Comparison of ENCODE assay signal across 16 cellular contexts in the genomic region with DNA sequence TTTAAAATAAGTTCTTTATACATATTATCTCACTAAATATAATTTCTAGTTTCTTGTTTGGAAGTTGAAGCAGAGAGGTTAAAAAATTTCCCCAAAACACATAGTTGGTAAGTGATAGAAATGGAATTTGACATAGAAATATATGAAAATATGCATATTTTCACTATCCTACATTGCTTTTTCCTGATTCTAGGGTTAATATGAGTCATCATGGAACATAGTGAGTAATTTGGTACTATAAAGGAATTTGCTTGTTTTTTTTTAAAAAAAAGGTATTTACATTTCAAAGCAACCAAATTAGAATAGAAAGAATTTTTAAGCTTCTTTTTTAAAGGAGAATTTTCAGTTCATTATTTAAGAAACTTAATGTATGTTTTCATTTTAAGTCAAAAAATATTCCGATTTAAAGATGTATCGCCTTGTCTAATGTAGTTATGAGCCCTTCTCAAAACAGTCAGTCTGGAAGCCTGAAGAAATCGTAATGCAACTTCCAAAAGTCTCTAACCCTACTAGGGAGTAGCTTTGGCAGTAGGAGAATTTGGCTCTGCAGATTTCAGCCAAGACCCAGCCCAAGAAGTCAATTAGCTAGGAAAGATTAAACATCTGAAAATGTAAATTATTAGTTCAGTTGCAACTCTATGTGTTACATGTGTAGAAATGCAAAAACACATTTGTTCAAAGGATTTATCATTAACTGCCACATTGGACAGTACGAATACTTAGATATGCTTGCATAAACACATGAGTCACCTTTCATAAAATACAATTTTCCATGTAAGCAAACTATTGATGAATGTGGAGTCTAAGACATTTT.
A peak's percentile ranks its signal among the peaks of the same experiment; 100 is the strongest.
DNase-seq lines count a peak whose midpoint lies in the region; ATAC-seq, FAIRE-seq and TF ChIP-seq lines count a peak whose summit lies in the region.
"Had no signal": no experiment of that assay in that cellular context is flagged by ENCODE, and none has a peak within 500 bp of the region (broad histone marks: within the 10 kb centered on the region; RNA-seq: fewer than 3 reads in every experiment).

No MANE protein-coding gene starts in this region.

- TF ChIP-seq CTCF in heart right ventricle (IDR thresholded peaks at IDR 0.05) (no peak), upper lobe of right lung (IDR thresholded peaks at IDR 0.05) (no peak)

- H3K4me3 ChIP-seq in heart right ventricle (no peak overlapping the region), skeletal muscle satellite cell (ENCODE audit: low read length) (peak overlapping the region; percentile 30), upper lobe of right lung (no peak overlapping the region)
- H3K4me3 ChIP-seq: SJCRH30 had no signal

- peak overlapping the region; percentile 26 for H3K9ac ChIP-seq in skeletal muscle satellite cell (ENCODE audit: low read depth, low read length)

- H3K9me3 ChIP-seq in heart right ventricle (peaks cover 0 to 5% (median 0%) of the 10 kb centered on the region in 11 donors), skeletal muscle satellite cell (replicated peaks; ENCODE audit: low read length) (no peaks in the 10 kb centered on the region), upper lobe of right lung (no peaks in the 10 kb centered on the region)
- H3K9me3 ChIP-seq: SJCRH30 had no signal

- peak overlapping the region in 3 of 10 donors; percentile 6 to 46 (median 8) for H3K27ac ChIP-seq in heart right ventricle
- no peak overlapping the region for H3K27ac ChIP-seq in upper lobe of right lung
- H3K27ac ChIP-seq: SJCRH30, WERI-Rb-1 had no signal

- H3K4me1 ChIP-seq in heart right ventricle (no peaks in the 10 kb centered on the region), skeletal muscle satellite cell (ENCODE audit: control insufficient read depth, insufficient read depth, low read length) (peaks cover 24% of the 10 kb centered on the region), upper lobe of right lung (no peaks in the 10 kb centered on the region)

- peak in 5 of 8 donors; percentile 17 to 71 (median 33) for ATAC-seq in heart right ventricle
- ATAC-seq in GM19452 (IDR thresholded peaks at IDR 0.05; ENCODE audit: unreplicated experiment): no peak
- no peak for ATAC-seq in HG02870 (IDR thresholded peaks at IDR 0.05; ENCODE audit: unreplicated experiment)
- no peak for ATAC-seq in upper lobe of right lung
- ATAC-seq: activated naive CD8-positive, alpha-beta T cell treated with anti-CD3 and anti-CD28 coated beads, Interleukin-2, amount 50 U/mL, for 24 hours had no signal

- H3K27me3 ChIP-seq in heart right ventricle: no peaks in the 10 kb centered on the region
- H3K27me3 ChIP-seq in skeletal muscle satellite cell (ENCODE audit: control insufficient read depth, insufficient read depth, low read length): no peaks in the 10 kb centered on the region
- no peaks in the 10 kb centered on the region for H3K27me3 ChIP-seq in upper lobe of right lung
- H3K27me3 ChIP-seq: SJCRH30 had no signal

- DNase-seq in HTR-8/SVneo (ENCODE audit: insufficient read length, low spot score) (no peak), astrocyte of the hippocampus (ENCODE audit: low read depth, low spot score) (peak; percentile 17), heart right ventricle (no peak), DMS53 (lab: John Stamatoyannopoulos, UW) (no peak), upper lobe of right lung (no peak)
- DNase-seq: activated CD8-positive, alpha-beta memory T cell treated with anti-CD3 and anti-CD28 coated beads, Interleukin-2, amount 50 U/mL, for 4 hours; activated naive CD8-positive, alpha-beta T cell treated with anti-CD3 and anti-CD28 coated beads, Interleukin-2, amount 50 U/mL, for 24 hours; CD4-positive, CD25-positive, alpha-beta regulatory T cell; NCI-H1092; NCI-H526; substantia nigra; WERI-Rb-1 had no signal

- peak overlapping the region; percentile 73 for H3K4me2 ChIP-seq in skeletal muscle satellite cell (ENCODE audit: low read length)

- intact Hi-C loops in heart right ventricle (cut with DNase I) (no loop called here), upper lobe of right lung (cut with DNase I) (no loop called here)

- H3K36me3 ChIP-seq in heart right ventricle (no peaks in the 10 kb centered on the region), skeletal muscle satellite cell (ENCODE audit: insufficient read depth, low read length) (no peaks in the 10 kb centered on the region), upper lobe of right lung (no peaks in the 10 kb centered on the region)
- H3K36me3 ChIP-seq: SJCRH30, WERI-Rb-1 had no signal

- peak; percentile 60 for FAIRE-seq in HTR-8/SVneo (lab: Jason Lieb, UNC)

- WGBS in heart right ventricle, 2 donors: 71 to 82% methylated on average over 4 of the region's 4 CpGs

Comparison
In these comparisons a context has a peak if more than half of its experiments do, and no peak if none do; other contexts are left out.
1. ATAC-seq: peak in heart right ventricle (5 of 8); none in GM19452 (single experiment), HG02870 (single experiment) and upper lobe of right lung (single experiment).